In the genomic region with DNA sequence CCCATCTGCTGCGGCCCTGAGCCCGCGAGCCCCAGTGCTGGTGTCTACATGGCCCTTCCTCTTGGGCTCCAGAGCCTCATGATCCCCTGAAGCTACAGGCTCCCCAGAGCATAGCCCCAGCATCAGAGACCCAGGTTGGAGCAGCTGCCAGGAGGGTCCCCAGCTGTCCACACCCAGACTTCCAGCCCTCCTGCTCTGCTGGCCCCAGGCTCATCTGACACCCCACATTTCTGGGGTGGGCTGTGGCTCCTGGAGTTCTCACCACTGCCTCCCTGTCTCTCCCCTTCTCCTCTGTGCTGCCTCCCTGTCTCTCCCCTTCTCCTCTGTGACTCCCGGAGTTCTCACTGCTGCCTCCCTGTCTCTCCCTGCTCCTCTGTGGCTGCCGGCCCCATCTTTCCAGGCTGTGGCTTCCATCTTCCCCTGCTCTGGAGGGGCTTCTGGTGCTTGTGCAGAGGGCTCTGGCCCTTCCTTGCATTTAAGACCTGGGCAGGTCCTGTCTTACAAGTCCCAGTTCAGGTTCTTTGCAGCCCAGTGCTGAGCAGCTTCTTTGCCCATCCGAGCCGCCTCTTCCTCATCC, we compare ENCODE assay signal across 29 cellular contexts.
DNase-seq lines count a peak whose midpoint lies in the region; ATAC-seq and TF ChIP-seq lines count a peak whose summit lies in the region.
"Had no signal": no experiment of that assay in that cellular context is flagged by ENCODE, and none has a peak within 500 bp of the region (broad histone marks: within the 10 kb centered on the region; RNA-seq: fewer than 3 reads in every experiment).

No MANE protein-coding gene starts in this region.

- no peaks in the 10 kb centered on the region for H3K36me3 ChIP-seq in SK-N-SH (replicated peaks in 1 of 2; ENCODE audit: control insufficient read depth in 1 of 2, insufficient read depth in 2 of 2, low read length in 1 of 2)
- H3K36me3 ChIP-seq in BLaER1 treated with 17β-estradiol and CSF1 and Interleukin-3, amounts not matched to agents 10 nM and 100 nM = peaks cover 0 to 7% (median 0%) of the 10 kb centered on the region in 11 experiments; a peak in 2 of 22 replicates
- no peaks in the 10 kb centered on the region for H3K36me3 ChIP-seq in naive thymus-derived CD4-positive, alpha-beta T cell (ENCODE audit: control insufficient read depth in 2 of 3, insufficient read depth in 3 of 3, low read length in 3 of 3)
- H3K36me3 ChIP-seq: breast epithelium, heart right ventricle, tibial nerve had no signal

- peak overlapping the region in 1 of 10 donors; percentile 21 for H3K4me3 Mint-ChIP-seq in naive thymus-derived CD4-positive, alpha-beta T cell
- H3K4me3 Mint-ChIP-seq: activated CD4-positive, alpha-beta memory T cell treated with anti-CD3 and anti-CD28 coated beads, Interleukin-2, amount 10 ng/mL, durations not matched to agents 7 days and 5 days; activated naive CD4-positive, alpha-beta T cell treated with anti-CD3 and anti-CD28 coated beads for 36 hours; activated T-cell treated with anti-CD3 and anti-CD28 coated beads, Interleukin-2, amount 50 U/mL, for 4 hours; CD4-positive, alpha-beta T cell; T-helper 1 cell treated with Interleukin-12 subunit alpha and Interleukin-12 subunit beta and Interleukin-4 antibody, amounts not matched to agents 30 μg/mL and 1 μg/mL, for 36 hours had no signal

- peaks cover 6 to 37% (median 19%) of the 10 kb centered on the region in 7 donors for H3K4me1 Mint-ChIP-seq in naive thymus-derived CD4-positive, alpha-beta T cell

- DNase-seq in SK-N-SH = peak; percentile 9
- peak; percentile 38 for DNase-seq in left lobe of liver (ENCODE audit: low spot score)
- peak; percentile 22 for DNase-seq in sciatic nerve (ENCODE audit: low spot score)
- no peak for DNase-seq in SHP77 (lab: John Stamatoyannopoulos, UW)
- DNase-seq in naive thymus-derived CD4-positive, alpha-beta T cell = no peak
- DNase-seq: activated CD4-positive, CD25-positive, alpha-beta regulatory T cell treated with anti-CD3 and anti-CD28 coated beads, Interleukin-2, amount 50 U/mL, for 72 hours; activated T-cell treated with anti-CD3 and anti-CD28 coated beads, Interleukin-2, amount 50 U/mL, for 4 hours; CD4-positive, alpha-beta T cell; cortex of kidney; EL; foreskin fibroblast; GM23248; kidney glomerular epithelial cell; mesenchymal stem cell; MV-4-11; NCI-H1436 treated with DMSO at 0.1 percent for 48 hours; NCI-H345; nucleus accumbens had no signal

- TF ChIP-seq CTCF in SK-N-SH (IDR thresholded peaks at IDR 0.05) = no peak

- peaks cover 0 to 20% (median 7%) of the 10 kb centered on the region in 11 donors for H3K9me3 Mint-ChIP-seq in naive thymus-derived CD4-positive, alpha-beta T cell
- H3K9me3 Mint-ChIP-seq: CD4-positive, alpha-beta T cell had no signal

- H3K4me1 ChIP-seq in SK-N-SH (ENCODE audit: control insufficient read depth in 1 of 2, insufficient read depth in 2 of 2, low read depth in 1 of 2, low read length in 1 of 2) = no peaks in the 10 kb centered on the region; a peak in 1 of 4 replicates
- H3K4me1 ChIP-seq in BLaER1 treated with 17β-estradiol and CSF1 and Interleukin-3, amounts not matched to agents 10 nM and 100 nM = peaks cover 30 to 53% (median 46%) of the 10 kb centered on the region in 10 experiments
- peaks cover 0 to 10% of the 10 kb centered on the region in 2 donors for H3K4me1 ChIP-seq in naive thymus-derived CD4-positive, alpha-beta T cell (ENCODE audit: control insufficient read depth in 2 of 2, insufficient read depth in 2 of 2, low read length in 2 of 2)
- H3K4me1 ChIP-seq: breast epithelium, tibial nerve had no signal

- TF ChIP-seq RAD21 in SK-N-SH (IDR thresholded peaks at IDR 0.05; ENCODE audit: low read length) = no peak

- no peaks in the 10 kb centered on the region for H3K79me2 ChIP-seq in SK-N-SH (ENCODE audit: insufficient read depth)

- H3K27me3 ChIP-seq in SK-N-SH (ENCODE audit: insufficient read depth) = no peaks in the 10 kb centered on the region
- H3K27me3 ChIP-seq in BLaER1 treated with 17β-estradiol and CSF1 and Interleukin-3, amounts not matched to agents 10 nM and 100 nM = no peaks in the 10 kb centered on the region
- H3K27me3 ChIP-seq in naive thymus-derived CD4-positive, alpha-beta T cell (ENCODE audit: control insufficient read depth in 2 of 2, insufficient read depth in 2 of 2, low read length in 2 of 2) = no peaks in the 10 kb centered on the region
- H3K27me3 ChIP-seq: breast epithelium, tibial nerve had no signal

- peak overlapping the region in 1 of 9 donors; percentile 89 for H3K27ac Mint-ChIP-seq in naive thymus-derived CD4-positive, alpha-beta T cell
- H3K27ac Mint-ChIP-seq: activated CD4-positive, alpha-beta memory T cell treated with anti-CD3 and anti-CD28 coated beads, Interleukin-2, amount 10 ng/mL, durations not matched to agents 7 days and 5 days; activated naive CD4-positive, alpha-beta T cell treated with anti-CD3 and anti-CD28 coated beads for 36 hours; CD4-positive, alpha-beta T cell; T-helper 1 cell treated with Interleukin-12 subunit alpha and Interleukin-12 subunit beta and Interleukin-4 antibody, amounts not matched to agents 30 μg/mL and 1 μg/mL, for 36 hours had no signal

- intact Hi-C loops in sciatic nerve (cut with DNase I) = no loop called here
- intact Hi-C loops in naive thymus-derived CD4-positive, alpha-beta T cell (cut with micrococcal nuclease) = no loop called here

- no peaks in the 10 kb centered on the region for H3K9me3 ChIP-seq in SK-N-SH
- H3K9me3 ChIP-seq in BLaER1 treated with 17β-estradiol and CSF1 and Interleukin-3, amounts not matched to agents 10 nM and 100 nM (replicated peaks in 1 of 11) = peaks cover 31 to 59% (median 47%) of the 10 kb centered on the region in 11 experiments
- peaks cover 0 to 9% (median 0%) of the 10 kb centered on the region in 3 experiments for H3K9me3 ChIP-seq in naive thymus-derived CD4-positive, alpha-beta T cell (ENCODE audit: control insufficient read depth in 2 of 3, low read length in 3 of 3)

- no peaks in the 10 kb centered on the region for H3K27me3 Mint-ChIP-seq in naive thymus-derived CD4-positive, alpha-beta T cell
- H3K27me3 Mint-ChIP-seq: activated CD4-positive, alpha-beta memory T cell treated with anti-CD3 and anti-CD28 coated beads, Interleukin-2, amount 10 ng/mL, durations not matched to agents 7 days and 5 days; CD4-positive, alpha-beta T cell had no signal

- H3K9me2 ChIP-seq in SK-N-SH = no peaks in the 10 kb centered on the region

- POLR2A ChIA-PET in SK-N-SH (lab: Yijun Ruan, JAX) = no interaction called here
- POLR2A ChIA-PET in naive thymus-derived CD4-positive, alpha-beta T cell (lab: Charles Lee) = interaction anchor here (1.1 kb wide), 1 partner anchor 230 kb away, joined by 5 read pairs; no protein-coding TSS in a partner anchor

- no peak overlapping the region for H3K9ac ChIP-seq in SK-N-SH
- H3K9ac ChIP-seq in BLaER1 treated with 17β-estradiol and CSF1 and Interleukin-3, amounts not matched to agents 10 nM and 100 nM = 0 out of 22 replicates have a peak overlapping the region, but pooled peaks of 1 of the 11 experiments have one; percentile 18
- H3K9ac ChIP-seq: GM23248 had no signal

- H3K27ac ChIP-seq in SK-N-SH (ENCODE audit: low read depth in 2 of 2, low read length in 1 of 2) = no peak overlapping the region
- H3K27ac ChIP-seq in BLaER1 treated with 17β-estradiol and CSF1 and Interleukin-3, amounts not matched to agents 10 nM and 100 nM = peak overlapping the region in 6 of 11 experiments; percentile 1 to 61 (median 27); a peak in 7 of 22 replicates
- H3K27ac ChIP-seq in naive thymus-derived CD4-positive, alpha-beta T cell (ENCODE audit: low read depth, low read length) = no peak overlapping the region
- H3K27ac ChIP-seq: 22Rv1, breast epithelium, GM23248, skin epidermis, tibial nerve had no signal

- H3K4me3 ChIP-seq in SK-N-SH (ENCODE audit: low read depth in 2 of 2, low read length in 1 of 2) = no peak overlapping the region
- no peak overlapping the region for H3K4me3 ChIP-seq in BLaER1 treated with 17β-estradiol and CSF1 and Interleukin-3, amounts not matched to agents 10 nM and 100 nM
- no peak overlapping the region for H3K4me3 ChIP-seq in naive thymus-derived CD4-positive, alpha-beta T cell (ENCODE audit: low read length)
- H3K4me3 ChIP-seq: breast epithelium, GM23248, heart right ventricle, skin epidermis, tibial nerve had no signal

- no peak for ATAC-seq in SK-N-SH treated with all-trans-retinoic acid at 6 μM for 48 hours
- ATAC-seq in left lobe of liver = no peak
- no peak for ATAC-seq in sciatic nerve
- ATAC-seq in GM21723 (IDR thresholded peaks at IDR 0.05; ENCODE audit: unreplicated experiment) = no peak
- ATAC-seq in naive thymus-derived CD4-positive, alpha-beta T cell = no peak

- H3F3A ChIP-seq in SK-N-SH (replicated peaks; ENCODE audit: insufficient read depth) = no peaks in the 10 kb centered on the region

- no peak overlapping the region for H3K4me2 ChIP-seq in SK-N-SH
- peak overlapping the region in 10 of 11 experiments; percentile 64 to 93 (median 75); a peak in 20 of 22 replicates for H3K4me2 ChIP-seq in BLaER1 treated with 17β-estradiol and CSF1 and Interleukin-3, amounts not matched to agents 10 nM and 100 nM

- H2AFZ ChIP-seq in SK-N-SH (ENCODE audit: low read depth) = no peak overlapping the region
- H2AFZ ChIP-seq: GM23248 had no signal

- no peaks in the 10 kb centered on the region for H3K36me3 Mint-ChIP-seq in naive thymus-derived CD4-positive, alpha-beta T cell

- WGBS in SK-N-SH (ENCODE audit: low lambda C conversion rate) = 72% methylated on average over 7 of the region's 7 CpGs

- no peaks in the 10 kb centered on the region for H4K20me1 ChIP-seq in SK-N-SH (ENCODE audit: insufficient read depth)
- H4K20me1 ChIP-seq in BLaER1 treated with 17β-estradiol and CSF1 and Interleukin-3, amounts not matched to agents 10 nM and 100 nM = no peaks in the 10 kb centered on the region

- no peak for TF ChIP-seq EP300 in SK-N-SH (IDR thresholded peaks at IDR 0.05; ENCODE audit: borderline replicate concordance in 1 of 2, low read depth in 1 of 2, low read length in 1 of 2)

- CTCF ChIA-PET in SK-N-SH (lab: Yijun Ruan, JAX) = interaction anchor here (1.0 kb wide), 1 partner anchor 10 kb away, joined by 3 read pairs; no protein-coding TSS in a partner anchor
- CTCF ChIA-PET in naive thymus-derived CD4-positive, alpha-beta T cell (lab: Charles Lee) = interaction anchor here (0.6 kb wide), 1 partner anchor 28 kb away, joined by 3 read pairs; no protein-coding TSS in a partner anchor

TF ChIP-seq in SK-N-SH, 30 proteins besides CTCF, POLR2A, EP300 and RAD21 (continues in another document):
- TF ChIP-seq SIN3A (IDR thresholded peaks at IDR 0.05; ENCODE audit: borderline replicate concordance, low read depth, low read length) = no peak
- no peak for TF ChIP-seq YY1 (IDR thresholded peaks at IDR 0.05; ENCODE audit: low read depth)
- no peak for TF ChIP-seq RFX5 (IDR thresholded peaks at IDR 0.05; ENCODE audit: low read length)

TF ChIP-seq in SK-N-SH treated with all-trans-retinoic acid at 6 μM for 48 hours, 23 proteins besides CTCF, POLR2A, EP300 and RAD21 (continues in another document):
- TF ChIP-seq BACH2 (CRISPR knock-in tag; IDR thresholded peaks at IDR 0.05; ENCODE audit: borderline replicate concordance) (no peak), ZC3H10 (CRISPR knock-in tag; IDR thresholded peaks at IDR 0.05) (no peak), PPARA (CRISPR knock-in tag; IDR thresholded peaks at IDR 0.05; ENCODE audit: borderline replicate concordance) (no peak), OSR1 (CRISPR knock-in tag; IDR thresholded peaks at IDR 0.05) (no peak), ZFP3 (CRISPR knock-in tag; IDR thresholded peaks at IDR 0.05) (no peak), CSDC2 (CRISPR knock-in tag; IDR thresholded peaks at IDR 0.05) (no peak)

Comparison
In these comparisons a context has a peak if more than half of its experiments do, and no peak if none do; other contexts are left out.
1. DNase-seq: peak in SK-N-SH (single experiment), left lobe of liver (single experiment) and sciatic nerve (single experiment); none in SHP77 (0 of 2) and naive thymus-derived CD4-positive, alpha-beta T cell (0 of 9).
2. H3K27ac ChIP-seq: peak in BLaER1 treated with 17β-estradiol and CSF1 and Interleukin-3, amounts not matched to agents 10 nM and 100 nM (6 of 11); none in SK-N-SH (0 of 2) and naive thymus-derived CD4-positive, alpha-beta T cell (single experiment).